Comparison of ENCODE assay signal across 8 cellular contexts in genomic region chr4:51845055-51845426, GRCh38. TPM values are rescaled to one million over a fixed set of nuclear protein-coding genes. Genes with fewer than 3 reads are reported as not detected.
DNase-seq lines count a peak whose midpoint lies in the region; ATAC-seq, FAIRE-seq and TF ChIP-seq lines count a peak whose summit lies in the region.

No MANE protein-coding gene starts in this region.

- TF ChIP-seq CTCF in WTC11 (IDR thresholded peaks at IDR 0.05) = no peak
- no peak for TF ChIP-seq CTCF in gastroesophageal sphincter (IDR thresholded peaks at IDR 0.05)

- peaks cover 32% of the 10 kb centered on the region for H3K4me1 Mint-ChIP-seq in WTC11

- POLR2A ChIA-PET in WTC11 (lab: Charles Lee) = interaction anchor here (0.8 kb wide), 1 partner anchor 8 kb away, joined by 3 read pairs; no protein-coding TSS in a partner anchor

- peak overlapping the region; percentile 90 for H3K4me3 ChIP-seq in H7 (ENCODE audit: insufficient read depth, low read depth, low read length)
- H3K4me3 ChIP-seq in gastroesophageal sphincter = peak overlapping the region; percentile 74 to 89
- H3K4me3 ChIP-seq in skeletal muscle satellite cell (ENCODE audit: low read length) = peak overlapping the region; percentile 89

- H3K27me3 ChIP-seq in H7 (ENCODE audit: control insufficient read depth, insufficient read depth, low read length) (peaks cover 14% of the 10 kb centered on the region), gastroesophageal sphincter (no peaks in the 10 kb centered on the region), skeletal muscle satellite cell (ENCODE audit: control insufficient read depth, insufficient read depth, low read length) (no peaks in the 10 kb centered on the region)

- CTCF ChIA-PET in WTC11 (lab: Charles Lee) = no interaction called here

- peaks cover 27% of the 10 kb centered on the region for H3K27me3 Mint-ChIP-seq in WTC11 (ENCODE audit: low read depth)

- TF ChIP-seq POLR2A in gastroesophageal sphincter (IDR thresholded peaks at IDR 0.05) (no peak), H54 (IDR thresholded peaks at IDR 0.05; ENCODE audit: low read depth, low read length) (no peak)

- FAIRE-seq in H54 (lab: Jason Lieb, UNC) = no peak

- H3K36me3 Mint-ChIP-seq in WTC11 = no peaks in the 10 kb centered on the region

- no peaks in the 10 kb centered on the region for H3K9me3 Mint-ChIP-seq in WTC11

- H3K27ac Mint-ChIP-seq in WTC11 = 0 out of 2 replicates have a peak overlapping the region, but pooled peaks have one; percentile 45

- DNase-seq in H7 (no peak), WTC11 (ENCODE audit: low spot score) (no peak), H54 (ENCODE audit: insufficient read length, low spot score) (no peak), OCI-M1 (lab: John Stamatoyannopoulos, UW) (no peak), NCI-H1092 (lab: John Stamatoyannopoulos, UW) (no peak)

- peak overlapping the region; percentile 64 for H3K4me3 Mint-ChIP-seq in WTC11

- TF ChIP-seq EP300 in gastroesophageal sphincter (IDR thresholded peaks at IDR 0.05) = no peak

- H3K4me2 ChIP-seq in skeletal muscle satellite cell (ENCODE audit: low read length) = peak overlapping the region; percentile 94

- no peaks in the 10 kb centered on the region for H3K9me3 ChIP-seq in gastroesophageal sphincter
- no peaks in the 10 kb centered on the region for H3K9me3 ChIP-seq in skeletal muscle satellite cell (replicated peaks; ENCODE audit: low read length)

- 42 to 43% methylated on average over 5 to 6 of the region's 6 CpGs for WGBS in gastroesophageal sphincter (ENCODE audit: low coverage in 1 of 2), 2 donors

- peaks cover 0 to 57% (median 2%) of the 10 kb centered on the region in 3 donors for H3K4me1 ChIP-seq in gastroesophageal sphincter
- H3K4me1 ChIP-seq in skeletal muscle satellite cell (ENCODE audit: control insufficient read depth, insufficient read depth, low read length) = peaks cover 31% of the 10 kb centered on the region

- H3K36me3 ChIP-seq in H7 (replicated peaks; ENCODE audit: control insufficient read depth, insufficient read depth, low read length) = no peaks in the 10 kb centered on the region
- H3K36me3 ChIP-seq in gastroesophageal sphincter = no peaks in the 10 kb centered on the region
- H3K36me3 ChIP-seq in skeletal muscle satellite cell (ENCODE audit: insufficient read depth, low read length) = peaks cover 8% of the 10 kb centered on the region

- ATAC-seq in WTC11 (no peak), gastroesophageal sphincter (no peak), HG02678 (IDR thresholded peaks at IDR 0.05; ENCODE audit: unreplicated experiment) (no peak)

- H3K27ac ChIP-seq in gastroesophageal sphincter = peak overlapping the region in 3 of 4 donors; percentile 97 to 98 (median 98)

- H3K9ac ChIP-seq in skeletal muscle satellite cell (ENCODE audit: low read depth, low read length) = peak overlapping the region; percentile 76

TF ChIP-seq in WTC11, 78 proteins besides CTCF, POLR2A, EP300 and RAD21:
- TF ChIP-seq ZNF219 (CRISPR knock-in tag; IDR thresholded peaks at IDR 0.05; ENCODE audit: borderline replicate concordance) (no peak), FOXK1 (CRISPR knock-in tag; IDR thresholded peaks at IDR 0.05) (no peak)

RNA-seq across cellular contexts. Expression of gene DCUN1D4, which starts 2.1 kb away (rescaled TPM):
- total RNA-seq in H7 (2014; rRNA removed; shearing (Covaris generic)) = 10.4 and 15.5 TPM in 2 replicates
- total RNA-seq in WTC11 (2021) (33.3 to 36.2 TPM (median 34.3 TPM) in 3 replicates), gastroesophageal sphincter (10 to 100 TPM; 48.9 to 81.9 (median 51.0) TPM)
- 28.2 and 33.0 TPM in 2 replicates for total RNA-seq in skeletal muscle satellite cell (2012; rRNA removed)
